Comparison of ENCODE assay signal across 26 cellular contexts in genomic region chrX:114365045-114365834, GRCh38.
DNase-seq lines count a peak whose midpoint lies in the region; ATAC-seq, FAIRE-seq and TF ChIP-seq lines count a peak whose summit lies in the region.
"Had no signal": no experiment of that assay in that cellular context is flagged by ENCODE, and none has a peak within 500 bp of the region (broad histone marks: within the 10 kb centered on the region; RNA-seq: fewer than 3 reads in every experiment).

No MANE protein-coding gene starts in this region.

- no peak overlapping the region for H3K9ac ChIP-seq in HCT116 (ENCODE audit: low read length)

- TF ChIP-seq CTCF in HCT116 (IDR thresholded peaks at IDR 0.05 in 2 of 3, conservative IDR thresholded peaks at IDR 0.05 in 1 of 3; ENCODE audit: borderline replicate concordance in 1 of 3, insufficient read depth in 1 of 3, low read depth in 2 of 3, low read length in 2 of 3) (0 out of 6 replicates have a peak, but pooled peaks of 1 of the 3 experiments have one; percentile 10), pancreas (IDR thresholded peaks at IDR 0.05) (no peak), spleen (IDR thresholded peaks at IDR 0.05 in 8 of 11, conservative IDR thresholded peaks at IDR 0.05 in 3 of 11) (no peak)

- no peaks in the 10 kb centered on the region for H4K20me1 ChIP-seq in HCT116 (ENCODE audit: insufficient read depth)

- RAD21 ChIA-PET in HCT116 (lab: Charles Lee; ENCODE audit: low non-redundant PET in 1 of 2, low total read pairs in 2 of 2, uncharacterized antibody in 2 of 2, unreplicated experiment in 2 of 2) = no interaction called here

- H3K79me2 ChIP-seq in HCT116 (ENCODE audit: insufficient read depth, low read length) = no peaks in the 10 kb centered on the region

- H3K27ac ChIP-seq in HCT116 (ENCODE audit: low read depth, low read length) (no peak overlapping the region), pancreas (no peak overlapping the region), spleen (no peak overlapping the region)
- H3K27ac ChIP-seq: Peyer's patch, SK-N-MC had no signal

- H3K4me3 ChIP-seq in HCT116 (replicated peaks in 1 of 2; ENCODE audit: low read depth in 1 of 2, low read length in 2 of 2) (no peak overlapping the region), pancreas (no peak overlapping the region), spleen (no peak overlapping the region)
- H3K4me3 ChIP-seq: K562, MG63, Peyer's patch, SK-N-MC had no signal

- POLR2A ChIA-PET in HCT116 (lab: Charles Lee) = no interaction called here

- H3K27me3 Mint-ChIP-seq in activated T-cell treated with anti-CD3 and anti-CD28 coated beads, Interleukin-2, amount 50 U/mL, for 72 hours (ENCODE audit: low read depth) = peaks cover 8% of the 10 kb centered on the region
- H3K27me3 Mint-ChIP-seq: CD4-positive, alpha-beta memory T cell had no signal

- H3K27me3 ChIP-seq in HCT116 (ENCODE audit: insufficient read depth, low read length) (no peaks in the 10 kb centered on the region), pancreas (peaks cover 0 to 14% (median 2%) of the 10 kb centered on the region in 4 donors), spleen (replicated peaks in 1 of 7) (no peaks in the 10 kb centered on the region)
- H3K27me3 ChIP-seq: MG63, Peyer's patch had no signal

- peak overlapping the region; percentile 26 for H2AFZ ChIP-seq in HCT116 (ENCODE audit: low read depth, low read length, poor library complexity, severe bottlenecking)

- no peak overlapping the region for H3K27ac Mint-ChIP-seq in activated T-cell treated with anti-CD3 and anti-CD28 coated beads, Interleukin-2, amount 50 U/mL, for 72 hours
- H3K27ac Mint-ChIP-seq: CD4-positive, alpha-beta memory T cell had no signal

- no peaks in the 10 kb centered on the region for H3K36me3 Mint-ChIP-seq in activated T-cell treated with anti-CD3 and anti-CD28 coated beads, Interleukin-2, amount 50 U/mL, for 72 hours (ENCODE audit: insufficient read depth in 2 of 2)
- H3K36me3 Mint-ChIP-seq: CD4-positive, alpha-beta memory T cell had no signal

- no peaks in the 10 kb centered on the region for H3K9me2 ChIP-seq in HCT116 (ENCODE audit: insufficient read depth)

- TF ChIP-seq RAD21 in HCT116 (IDR thresholded peaks at IDR 0.05; ENCODE audit: low read depth) = no peak

- WGBS in pancreas, 2 donors = 25 to 41% methylated on average over 6 of the region's 6 CpGs
- 66 to 91% (median 81%) methylated on average over 6 of the region's 6 CpGs for WGBS in spleen, 5 donors

- H3K9me3 Mint-ChIP-seq in activated T-cell treated with anti-CD3 and anti-CD28 coated beads, Interleukin-2, amount 50 U/mL, for 72 hours = peaks cover 0 to 3% of the 10 kb centered on the region in 2 donors

- DNase-seq in HCT116 (ENCODE audit: low read depth, low spot score) = no peak
- peak; percentile 13 for DNase-seq in OCI-M1 (lab: John Stamatoyannopoulos, UW)
- no peak for DNase-seq in pancreas
- no peak for DNase-seq in activated gamma-delta T cell treated with Interleukin-2 at 50 U/mL for 16 hours
- no peak for DNase-seq in activated T-cell treated with anti-CD3 and anti-CD28 coated beads, Interleukin-2, amount 50 U/mL, for 72 hours
- no peak for DNase-seq in spleen
- DNase-seq in NCI-H526 (lab: John Stamatoyannopoulos, UW) = no peak
- DNase-seq: C1 segment of cervical spinal cord; Caco-2; CD4-positive, alpha-beta memory T cell; DMS79 treated with DMSO at 0.1 percent for 48 hours; GF-D8; MG63; NCI-H1105 treated with DMSO at 0.1 percent for 48 hours; NCI-H146; NCI-H1930; NCI-H446 treated with DMSO at 0.1 percent for 48 hours; NCI-H69; Peyer's patch; SIG-M5; SW 1271 had no signal

- no peaks in the 10 kb centered on the region for H3K9me3 ChIP-seq in HCT116 (ENCODE audit: control insufficient read depth in 1 of 2, insufficient read depth in 1 of 2, low read depth in 1 of 2, low read length in 2 of 2)
- no peaks in the 10 kb centered on the region for H3K9me3 ChIP-seq in pancreas
- H3K9me3 ChIP-seq in spleen = no peaks in the 10 kb centered on the region
- H3K9me3 ChIP-seq: Caco-2, MG63, Peyer's patch had no signal

- no peaks in the 10 kb centered on the region for H3K4me1 Mint-ChIP-seq in activated T-cell treated with anti-CD3 and anti-CD28 coated beads, Interleukin-2, amount 50 U/mL, for 72 hours (ENCODE audit: low read depth)
- H3K4me1 Mint-ChIP-seq: CD4-positive, alpha-beta memory T cell had no signal

- TF ChIP-seq POLR2A in HCT116 (IDR thresholded peaks at IDR 0.05; ENCODE audit: borderline replicate concordance, extremely low read depth, insufficient read depth, insufficient read length) (no peak), spleen (IDR thresholded peaks at IDR 0.05) (no peak)

- BruUV-seq in HCT116 (replicated peaks; lab: Mats Ljungman, UMichigan) = no TSS peak

- no peak overlapping the region for H3K4me2 ChIP-seq in HCT116 (ENCODE audit: low read length)

- no peak for ATAC-seq in HCT116
- ATAC-seq in pancreas = no peak
- no peak for ATAC-seq in activated T-cell treated with anti-CD3 and anti-CD28 coated beads, Interleukin-2, amount 50 U/mL, for 72 hours (replicated peaks in 1 of 2)
- ATAC-seq: K562 had no signal

- H3K4me3 Mint-ChIP-seq in activated T-cell treated with anti-CD3 and anti-CD28 coated beads, Interleukin-2, amount 50 U/mL, for 72 hours = no peak overlapping the region
- H3K4me3 Mint-ChIP-seq: CD4-positive, alpha-beta memory T cell had no signal

- H3K36me3 ChIP-seq in HCT116 (ENCODE audit: control insufficient read depth in 1 of 2, insufficient read depth in 2 of 2, low read length in 2 of 2) (no peaks in the 10 kb centered on the region), pancreas (no peaks in the 10 kb centered on the region), spleen (no peaks in the 10 kb centered on the region)
- H3K36me3 ChIP-seq: MG63, Peyer's patch had no signal

- FAIRE-seq in colon (lab: Jason Lieb, UNC) (peak; percentile 95), pancreas (lab: Jason Lieb, UNC) (peak; percentile 92)
- FAIRE-seq: GM12891, HTR-8/SVneo, K562 had no signal

- H3K4me1 ChIP-seq in HCT116 (ENCODE audit: control insufficient read depth in 1 of 2, insufficient read depth in 2 of 2, low read length in 2 of 2) (no peaks in the 10 kb centered on the region), pancreas (no peaks in the 10 kb centered on the region), spleen (no peaks in the 10 kb centered on the region)
- H3K4me1 ChIP-seq: Caco-2, Peyer's patch had no signal

- CTCF ChIA-PET in HCT116 (lab: Charles Lee) = no interaction called here

- intact Hi-C loops in HCT116 (cut with micrococcal nuclease) (no loop called here), pancreas (cut with DNase I) (no loop called here), spleen (cut with DNase I; ENCODE audit: low total_unique reads) (no loop called here)

TF ChIP-seq in HCT116, 20 proteins besides CTCF, POLR2A, EP300 and RAD21 (continues in another document):
- TF ChIP-seq, protein P1, sequence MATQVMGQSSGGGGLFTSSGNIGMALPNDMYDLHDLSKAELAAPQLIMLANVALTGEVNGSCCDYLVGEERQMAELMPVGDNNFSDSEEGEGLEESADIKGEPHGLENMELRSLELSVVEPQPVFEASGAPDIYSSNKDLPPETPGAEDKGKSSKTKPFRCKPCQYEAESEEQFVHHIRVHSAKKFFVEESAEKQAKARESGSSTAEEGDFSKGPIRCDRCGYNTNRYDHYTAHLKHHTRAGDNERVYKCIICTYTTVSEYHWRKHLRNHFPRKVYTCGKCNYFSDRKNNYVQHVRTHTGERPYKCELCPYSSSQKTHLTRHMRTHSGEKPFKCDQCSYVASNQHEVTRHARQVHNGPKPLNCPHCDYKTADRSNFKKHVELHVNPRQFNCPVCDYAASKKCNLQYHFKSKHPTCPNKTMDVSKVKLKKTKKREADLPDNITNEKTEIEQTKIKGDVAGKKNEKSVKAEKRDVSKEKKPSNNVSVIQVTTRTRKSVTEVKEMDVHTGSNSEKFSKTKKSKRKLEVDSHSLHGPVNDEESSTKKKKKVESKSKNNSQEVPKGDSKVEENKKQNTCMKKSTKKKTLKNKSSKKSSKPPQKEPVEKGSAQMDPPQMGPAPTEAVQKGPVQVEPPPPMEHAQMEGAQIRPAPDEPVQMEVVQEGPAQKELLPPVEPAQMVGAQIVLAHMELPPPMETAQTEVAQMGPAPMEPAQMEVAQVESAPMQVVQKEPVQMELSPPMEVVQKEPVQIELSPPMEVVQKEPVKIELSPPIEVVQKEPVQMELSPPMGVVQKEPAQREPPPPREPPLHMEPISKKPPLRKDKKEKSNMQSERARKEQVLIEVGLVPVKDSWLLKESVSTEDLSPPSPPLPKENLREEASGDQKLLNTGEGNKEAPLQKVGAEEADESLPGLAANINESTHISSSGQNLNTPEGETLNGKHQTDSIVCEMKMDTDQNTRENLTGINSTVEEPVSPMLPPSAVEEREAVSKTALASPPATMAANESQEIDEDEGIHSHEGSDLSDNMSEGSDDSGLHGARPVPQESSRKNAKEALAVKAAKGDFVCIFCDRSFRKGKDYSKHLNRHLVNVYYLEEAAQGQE (IDR thresholded peaks at IDR 0.05; ENCODE audit: low read depth) = no peak
- TF ChIP-seq ZNF274 (IDR thresholded peaks at IDR 0.05; ENCODE audit: low read depth, low read length) (no peak), FOSL1 (IDR thresholded peaks at IDR 0.05; ENCODE audit: low read depth) (no peak), CBX3 (IDR thresholded peaks at IDR 0.05; ENCODE audit: low read depth) (no peak), SIN3A (IDR thresholded peaks at IDR 0.05; ENCODE audit: low read depth) (no peak), EGR1 (IDR thresholded peaks at IDR 0.05; ENCODE audit: low read depth) (no peak), SP1 (IDR thresholded peaks at IDR 0.05; ENCODE audit: low read depth) (no peak), ELF1 (IDR thresholded peaks at IDR 0.05; ENCODE audit: borderline replicate concordance, low read depth) (no peak), TCF7L2 (IDR thresholded peaks at IDR 0.05; ENCODE audit: borderline replicate concordance, extremely low read depth, insufficient read depth, insufficient read length) (no peak), POLR2AphosphoS5 (IDR thresholded peaks at IDR 0.05; ENCODE audit: low read depth, low read length) (no peak)
- TF ChIP-seq, protein P2, sequence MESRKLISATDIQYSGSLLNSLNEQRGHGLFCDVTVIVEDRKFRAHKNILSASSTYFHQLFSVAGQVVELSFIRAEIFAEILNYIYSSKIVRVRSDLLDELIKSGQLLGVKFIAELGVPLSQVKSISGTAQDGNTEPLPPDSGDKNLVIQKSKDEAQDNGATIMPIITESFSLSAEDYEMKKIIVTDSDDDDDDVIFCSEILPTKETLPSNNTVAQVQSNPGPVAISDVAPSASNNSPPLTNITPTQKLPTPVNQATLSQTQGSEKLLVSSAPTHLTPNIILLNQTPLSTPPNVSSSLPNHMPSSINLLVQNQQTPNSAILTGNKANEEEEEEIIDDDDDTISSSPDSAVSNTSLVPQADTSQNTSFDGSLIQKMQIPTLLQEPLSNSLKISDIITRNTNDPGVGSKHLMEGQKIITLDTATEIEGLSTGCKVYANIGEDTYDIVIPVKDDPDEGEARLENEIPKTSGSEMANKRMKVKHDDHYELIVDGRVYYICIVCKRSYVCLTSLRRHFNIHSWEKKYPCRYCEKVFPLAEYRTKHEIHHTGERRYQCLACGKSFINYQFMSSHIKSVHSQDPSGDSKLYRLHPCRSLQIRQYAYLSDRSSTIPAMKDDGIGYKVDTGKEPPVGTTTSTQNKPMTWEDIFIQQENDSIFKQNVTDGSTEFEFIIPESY (IDR thresholded peaks at IDR 0.05; ENCODE audit: extremely low read depth, insufficient replicate concordance, low read length) = no peak
